In the genomic region with DNA sequence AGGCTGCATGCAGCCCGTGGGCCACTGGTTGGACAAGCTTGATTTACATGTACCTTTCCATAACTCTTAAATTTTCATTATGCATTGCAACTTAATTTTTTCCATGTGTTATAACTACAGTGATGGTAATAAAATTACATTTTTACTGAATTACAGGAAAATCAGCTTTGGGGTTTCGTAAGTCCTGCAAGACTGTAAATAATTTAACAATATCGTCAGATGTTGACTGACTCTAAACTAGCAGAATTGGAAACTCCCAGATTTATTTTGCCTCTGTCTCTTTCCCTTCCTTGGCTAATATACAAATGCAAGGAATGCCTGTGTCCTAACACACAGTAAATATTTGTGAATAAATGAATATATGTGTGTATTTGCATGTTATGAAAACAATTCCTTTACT, we compare ENCODE assay signal across 21 cellular contexts.
DNase-seq lines count a peak whose midpoint lies in the region; ATAC-seq and TF ChIP-seq lines count a peak whose summit lies in the region.
"Had no signal": no experiment of that assay in that cellular context is flagged by ENCODE, and none has a peak within 500 bp of the region (broad histone marks: within the 10 kb centered on the region; RNA-seq: fewer than 3 reads in every experiment).

No MANE protein-coding gene starts in this region.

- no peak for TF ChIP-seq EP300 in neural cell (conservative IDR thresholded peaks at IDR 0.05; ENCODE audit: poor library complexity, severe bottlenecking)

- DNase-seq in AG08395 (ENCODE audit: low spot score): peak; percentile 32
- DNase-seq in GM03348 (ENCODE audit: low spot score): peak; percentile 36
- peak; percentile 63 for DNase-seq in adipocyte (ENCODE audit: low read depth)
- no peak for DNase-seq in heart left ventricle
- DNase-seq in NCI-H226: no peak
- no peak for DNase-seq in middle frontal gyrus (ENCODE audit: extremely low spot score, low spot score)
- DNase-seq: C1 segment of cervical spinal cord; Calu3; CD8-positive, alpha-beta T cell; DMS153; NCI-H1105; NCI-H146; NCI-H2029; NCI-H345; NCI-H524; NCI-H774; NK-92 treated with Interleukin-12 subunit alpha and Interleukin-12 subunit beta, amount 100 ng/mL, for 24 hours; SIG-M5 had no signal

- TF ChIP-seq CTCF in neural cell (IDR thresholded peaks at IDR 0.05; ENCODE audit: poor library complexity, severe bottlenecking) (no peak), heart left ventricle (IDR thresholded peaks at IDR 0.05) (no peak)

- H3K36me3 ChIP-seq in adipocyte (ENCODE audit: control insufficient read depth, insufficient read depth, low read length, severe bottlenecking) (no peaks in the 10 kb centered on the region), neural cell (ENCODE audit: insufficient read depth, low read length) (no peaks in the 10 kb centered on the region), heart left ventricle (no peaks in the 10 kb centered on the region)

- H3K9ac ChIP-seq in adipocyte (ENCODE audit: low read length) (peak overlapping the region; percentile 32), neural cell (ENCODE audit: low read length) (no peak overlapping the region)

- TF ChIP-seq RAD21 in neural cell (conservative IDR thresholded peaks at IDR 0.05): no peak

- TF ChIP-seq POLR2A in heart left ventricle (IDR thresholded peaks at IDR 0.05): no peak

- no peak overlapping the region for H2AFZ ChIP-seq in neural cell (ENCODE audit: low read depth, low read length)

- 96 to 97% (median 96%) methylated on average over 3 of the region's 3 CpGs for WGBS in heart left ventricle, 4 donors

- H3K9me3 ChIP-seq in adipocyte (ENCODE audit: control insufficient read depth, low read length) (no peaks in the 10 kb centered on the region), neural cell (ENCODE audit: low read length) (no peaks in the 10 kb centered on the region), heart left ventricle (no peaks in the 10 kb centered on the region)

- H3K9me2 ChIP-seq in neural cell (ENCODE audit: insufficient read depth, low read length): no peaks in the 10 kb centered on the region

- H3K27ac ChIP-seq in neural cell (ENCODE audit: low read length): peak overlapping the region; percentile 74
- H3K27ac ChIP-seq in heart left ventricle: no peak overlapping the region

- H3K27me3 ChIP-seq in adipocyte (replicated peaks; ENCODE audit: control insufficient read depth, insufficient read depth, low read length): no peaks in the 10 kb centered on the region
- H3K27me3 ChIP-seq in neural cell (ENCODE audit: insufficient read depth, low read depth, low read length): no peaks in the 10 kb centered on the region
- H3K27me3 ChIP-seq in heart left ventricle: no peaks in the 10 kb centered on the region

- intact Hi-C loops in heart left ventricle (cut with DNase I): no loop called here

- no peaks in the 10 kb centered on the region for H4K20me1 ChIP-seq in neural cell (ENCODE audit: insufficient read depth)

- ATAC-seq in heart left ventricle: no peak
- ATAC-seq: CD8-positive, alpha-beta T cell; Panc1; SK-N-SH treated with all-trans-retinoic acid at 6 μM for 48 hours had no signal

- H3K4me1 ChIP-seq in adipocyte (ENCODE audit: control insufficient read depth, insufficient read depth, low read length): peaks cover 68% of the 10 kb centered on the region
- peaks cover 0 to 25% (median 10%) of the 10 kb centered on the region in 12 donors for H3K4me1 ChIP-seq in heart left ventricle

- no peaks in the 10 kb centered on the region for H3K79me2 ChIP-seq in neural cell (replicated peaks; ENCODE audit: insufficient read depth, low read length)

- H3K4me3 ChIP-seq in adipocyte (ENCODE audit: low read length): peak overlapping the region; percentile 30
- H3K4me3 ChIP-seq in neural cell (ENCODE audit: low read length): no peak overlapping the region
- H3K4me3 ChIP-seq in heart left ventricle: no peak overlapping the region

- peaks cover 5% of the 10 kb centered on the region for H3F3A ChIP-seq in neural cell (ENCODE audit: insufficient read depth, low read length, poor library complexity, severe bottlenecking)

- H3K4me2 ChIP-seq in neural cell (ENCODE audit: low read length): no peak overlapping the region

TF ChIP-seq in neural cell, 6 proteins besides CTCF, POLR2A, EP300 and RAD21:
- no peak for TF ChIP-seq SMC3 (conservative IDR thresholded peaks at IDR 0.05; ENCODE audit: poor library complexity)
- TF ChIP-seq, protein P1, sequence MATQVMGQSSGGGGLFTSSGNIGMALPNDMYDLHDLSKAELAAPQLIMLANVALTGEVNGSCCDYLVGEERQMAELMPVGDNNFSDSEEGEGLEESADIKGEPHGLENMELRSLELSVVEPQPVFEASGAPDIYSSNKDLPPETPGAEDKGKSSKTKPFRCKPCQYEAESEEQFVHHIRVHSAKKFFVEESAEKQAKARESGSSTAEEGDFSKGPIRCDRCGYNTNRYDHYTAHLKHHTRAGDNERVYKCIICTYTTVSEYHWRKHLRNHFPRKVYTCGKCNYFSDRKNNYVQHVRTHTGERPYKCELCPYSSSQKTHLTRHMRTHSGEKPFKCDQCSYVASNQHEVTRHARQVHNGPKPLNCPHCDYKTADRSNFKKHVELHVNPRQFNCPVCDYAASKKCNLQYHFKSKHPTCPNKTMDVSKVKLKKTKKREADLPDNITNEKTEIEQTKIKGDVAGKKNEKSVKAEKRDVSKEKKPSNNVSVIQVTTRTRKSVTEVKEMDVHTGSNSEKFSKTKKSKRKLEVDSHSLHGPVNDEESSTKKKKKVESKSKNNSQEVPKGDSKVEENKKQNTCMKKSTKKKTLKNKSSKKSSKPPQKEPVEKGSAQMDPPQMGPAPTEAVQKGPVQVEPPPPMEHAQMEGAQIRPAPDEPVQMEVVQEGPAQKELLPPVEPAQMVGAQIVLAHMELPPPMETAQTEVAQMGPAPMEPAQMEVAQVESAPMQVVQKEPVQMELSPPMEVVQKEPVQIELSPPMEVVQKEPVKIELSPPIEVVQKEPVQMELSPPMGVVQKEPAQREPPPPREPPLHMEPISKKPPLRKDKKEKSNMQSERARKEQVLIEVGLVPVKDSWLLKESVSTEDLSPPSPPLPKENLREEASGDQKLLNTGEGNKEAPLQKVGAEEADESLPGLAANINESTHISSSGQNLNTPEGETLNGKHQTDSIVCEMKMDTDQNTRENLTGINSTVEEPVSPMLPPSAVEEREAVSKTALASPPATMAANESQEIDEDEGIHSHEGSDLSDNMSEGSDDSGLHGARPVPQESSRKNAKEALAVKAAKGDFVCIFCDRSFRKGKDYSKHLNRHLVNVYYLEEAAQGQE (IDR thresholded peaks at IDR 0.05; ENCODE audit: borderline replicate concordance): no peak
- TF ChIP-seq POLR2AphosphoS5 (IDR thresholded peaks at IDR 0.05): no peak
- TF ChIP-seq TAF1 (IDR thresholded peaks at IDR 0.05; ENCODE audit: low read depth): no peak
- no peak for TF ChIP-seq MXI1 (conservative IDR thresholded peaks at IDR 0.05; ENCODE audit: poor library complexity, severe bottlenecking)
- TF ChIP-seq EZH2 (IDR thresholded peaks at IDR 0.05; ENCODE audit: borderline replicate concordance, insufficient read depth, low read length, poor library complexity, severe bottlenecking): no peak

Comparison
In these comparisons a context has a peak if more than half of its experiments do, and no peak if none do; other contexts are left out.
1. DNase-seq: peak in AG08395 (single experiment), GM03348 (single experiment) and adipocyte (single experiment); none in heart left ventricle (0 of 5), NCI-H226 (single experiment) and middle frontal gyrus (single experiment).